In genomic region chr20:57524511-57525176, GRCh38 we compare ENCODE assay signal across 1 cellular context.
TF ChIP-seq lines count a peak whose summit lies in the region.

Gene CTCFL, minus strand, starts transcription at chr20:57525140. Its CDS starts 935 bp downstream, at chr20:57524205.

TF ChIP-seq in SK-N-SH, 30 proteins besides CTCF, POLR2A, EP300 and RAD21:
- TF ChIP-seq TEAD4 (IDR thresholded peaks at IDR 0.05; ENCODE audit: borderline replicate concordance, insufficient read depth) (no peak), MAX (IDR thresholded peaks at IDR 0.05; ENCODE audit: low read depth) (no peak), ZBTB33 (IDR thresholded peaks at IDR 0.05; ENCODE audit: borderline replicate concordance, low read depth) (no peak)
TF ChIP-seq in SK-N-SH: peak in this region for 0.
